ENCODE assay signal across 1 cellular context in the genomic region with DNA sequence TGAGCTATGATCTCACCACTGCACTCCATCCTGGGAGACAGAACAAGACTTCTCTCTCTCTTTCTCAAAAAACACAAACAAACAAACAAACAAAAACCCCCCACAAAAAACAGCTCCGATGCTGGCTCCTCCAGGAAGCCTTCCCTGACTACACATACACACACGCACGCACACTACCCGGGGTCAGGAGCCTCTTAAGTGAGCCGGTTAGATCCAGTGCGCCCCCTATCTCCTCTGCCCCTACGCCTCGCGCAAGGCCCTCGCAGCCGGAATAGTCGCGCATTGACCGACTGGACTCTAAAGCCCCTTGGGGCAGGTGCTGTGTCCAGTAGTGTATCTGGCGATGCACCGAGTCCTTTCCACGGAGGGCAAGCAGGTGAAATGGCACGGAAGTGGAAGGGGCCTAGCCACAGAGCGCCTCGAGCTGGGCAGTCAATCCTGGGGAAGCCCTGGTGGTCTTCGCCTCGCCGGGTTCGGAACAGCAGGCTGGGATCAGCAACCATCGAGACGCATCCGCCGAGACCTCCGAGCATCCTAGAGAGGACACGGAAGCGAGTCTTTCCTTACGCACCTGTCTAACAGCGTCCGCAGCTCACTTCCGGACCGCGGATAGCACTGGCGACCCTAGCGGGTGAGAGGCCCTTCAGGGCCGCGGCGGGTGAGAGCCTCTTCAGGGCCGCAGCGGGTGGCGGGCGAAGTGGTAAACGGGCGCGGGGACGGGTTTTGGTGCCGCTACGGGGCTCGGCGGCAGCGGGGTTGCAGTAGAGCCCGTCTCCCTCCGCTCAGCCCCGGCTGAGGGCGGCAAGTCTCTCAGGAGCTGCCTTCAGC.
A peak's percentile ranks its signal among the peaks of the same experiment; 100 is the strongest.
TF ChIP-seq lines count a peak whose summit lies in the region.

A gene (plus strand): TSS at position 588 of the 828 bp plus-strand sequence. CDS start 2,661 bp downstream, outside the sequence.

TF ChIP-seq in GM12878, 131 proteins besides CTCF, POLR2A, EP300 and RAD21 (continued from another document):
- TF ChIP-seq, protein P1, sequence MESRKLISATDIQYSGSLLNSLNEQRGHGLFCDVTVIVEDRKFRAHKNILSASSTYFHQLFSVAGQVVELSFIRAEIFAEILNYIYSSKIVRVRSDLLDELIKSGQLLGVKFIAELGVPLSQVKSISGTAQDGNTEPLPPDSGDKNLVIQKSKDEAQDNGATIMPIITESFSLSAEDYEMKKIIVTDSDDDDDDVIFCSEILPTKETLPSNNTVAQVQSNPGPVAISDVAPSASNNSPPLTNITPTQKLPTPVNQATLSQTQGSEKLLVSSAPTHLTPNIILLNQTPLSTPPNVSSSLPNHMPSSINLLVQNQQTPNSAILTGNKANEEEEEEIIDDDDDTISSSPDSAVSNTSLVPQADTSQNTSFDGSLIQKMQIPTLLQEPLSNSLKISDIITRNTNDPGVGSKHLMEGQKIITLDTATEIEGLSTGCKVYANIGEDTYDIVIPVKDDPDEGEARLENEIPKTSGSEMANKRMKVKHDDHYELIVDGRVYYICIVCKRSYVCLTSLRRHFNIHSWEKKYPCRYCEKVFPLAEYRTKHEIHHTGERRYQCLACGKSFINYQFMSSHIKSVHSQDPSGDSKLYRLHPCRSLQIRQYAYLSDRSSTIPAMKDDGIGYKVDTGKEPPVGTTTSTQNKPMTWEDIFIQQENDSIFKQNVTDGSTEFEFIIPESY (IDR thresholded peaks at IDR 0.05): no peak
- TF ChIP-seq NFXL1 (IDR thresholded peaks at IDR 0.05; ENCODE audit: borderline replicate concordance): no peak
- TF ChIP-seq CHD1 (IDR thresholded peaks at IDR 0.05; ENCODE audit: low read depth, low read length): no peak
- TF ChIP-seq TARDBP (IDR thresholded peaks at IDR 0.05; ENCODE audit: borderline replicate concordance): peak; percentile 82; the same call in 1 of the 2 replicates
- TF ChIP-seq CHD2 (IDR thresholded peaks at IDR 0.05; ENCODE audit: borderline replicate concordance, low read depth, low read length): no peak
- TF ChIP-seq, protein P2, sequence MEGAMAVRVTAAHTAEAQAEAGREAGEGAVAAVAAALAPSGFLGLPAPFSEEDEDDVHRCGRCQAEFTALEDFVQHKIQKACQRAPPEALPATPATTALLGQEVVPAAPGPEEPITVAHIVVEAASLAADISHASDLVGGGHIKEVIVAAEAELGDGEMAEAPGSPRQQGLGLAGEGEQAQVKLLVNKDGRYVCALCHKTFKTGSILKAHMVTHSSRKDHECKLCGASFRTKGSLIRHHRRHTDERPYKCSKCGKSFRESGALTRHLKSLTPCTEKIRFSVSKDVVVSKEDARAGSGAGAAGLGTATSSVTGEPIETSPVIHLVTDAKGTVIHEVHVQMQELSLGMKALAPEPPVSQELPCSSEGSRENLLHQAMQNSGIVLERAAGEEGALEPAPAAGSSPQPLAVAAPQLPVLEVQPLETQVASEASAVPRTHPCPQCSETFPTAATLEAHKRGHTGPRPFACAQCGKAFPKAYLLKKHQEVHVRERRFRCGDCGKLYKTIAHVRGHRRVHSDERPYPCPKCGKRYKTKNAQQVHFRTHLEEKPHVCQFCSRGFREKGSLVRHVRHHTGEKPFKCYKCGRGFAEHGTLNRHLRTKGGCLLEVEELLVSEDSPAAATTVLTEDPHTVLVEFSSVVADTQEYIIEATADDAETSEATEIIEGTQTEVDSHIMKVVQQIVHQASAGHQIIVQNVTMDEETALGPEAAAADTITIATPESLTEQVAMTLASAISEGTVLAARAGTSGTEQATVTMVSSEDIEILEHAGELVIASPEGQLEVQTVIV (IDR thresholded peaks at IDR 0.05; ENCODE audit: borderline replicate concordance, partially characterized antibody): no peak
- TF ChIP-seq SUZ12 (IDR thresholded peaks at IDR 0.05; ENCODE audit: unreplicated experiment): no peak
- TF ChIP-seq EGR1 (IDR thresholded peaks at IDR 0.05; ENCODE audit: borderline replicate concordance in 1 of 2, low read depth in 2 of 2, low read length in 2 of 2): peak; percentile 80 to 92
- TF ChIP-seq, protein P3, sequence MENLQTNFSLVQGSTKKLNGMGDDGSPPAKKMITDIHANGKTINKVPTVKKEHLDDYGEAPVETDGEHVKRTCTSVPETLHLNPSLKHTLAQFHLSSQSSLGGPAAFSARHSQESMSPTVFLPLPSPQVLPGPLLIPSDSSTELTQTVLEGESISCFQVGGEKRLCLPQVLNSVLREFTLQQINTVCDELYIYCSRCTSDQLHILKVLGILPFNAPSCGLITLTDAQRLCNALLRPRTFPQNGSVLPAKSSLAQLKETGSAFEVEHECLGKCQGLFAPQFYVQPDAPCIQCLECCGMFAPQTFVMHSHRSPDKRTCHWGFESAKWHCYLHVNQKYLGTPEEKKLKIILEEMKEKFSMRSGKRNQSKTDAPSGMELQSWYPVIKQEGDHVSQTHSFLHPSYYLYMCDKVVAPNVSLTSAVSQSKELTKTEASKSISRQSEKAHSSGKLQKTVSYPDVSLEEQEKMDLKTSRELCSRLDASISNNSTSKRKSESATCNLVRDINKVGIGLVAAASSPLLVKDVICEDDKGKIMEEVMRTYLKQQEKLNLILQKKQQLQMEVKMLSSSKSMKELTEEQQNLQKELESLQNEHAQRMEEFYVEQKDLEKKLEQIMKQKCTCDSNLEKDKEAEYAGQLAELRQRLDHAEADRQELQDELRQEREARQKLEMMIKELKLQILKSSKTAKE (IDR thresholded peaks at IDR 0.05; ENCODE audit: low read depth, poor library complexity, severe bottlenecking): no peak
- TF ChIP-seq WRNIP1 (IDR thresholded peaks at IDR 0.05; ENCODE audit: borderline replicate concordance, low read depth, low read length): no peak
- peak; percentile 69; the same call in 1 of the 2 replicates for TF ChIP-seq TCF3 (IDR thresholded peaks at IDR 0.05; ENCODE audit: borderline replicate concordance, insufficient read depth, low read depth, low read length)
- peak; percentile 87 for TF ChIP-seq CREB1 (IDR thresholded peaks at IDR 0.05; ENCODE audit: low read depth)
- TF ChIP-seq IRF4 (IDR thresholded peaks at IDR 0.05; ENCODE audit: low read depth, low read length): peak; percentile 42; the same call in 1 of the 2 replicates
- no peak for TF ChIP-seq JUND (IDR thresholded peaks at IDR 0.05; ENCODE audit: low read depth, low read length)
